Comparison of ENCODE assay signal across 7 cellular contexts in genomic region chr22:22593964-22594656, GRCh38. TPM values are rescaled to one million over a fixed set of nuclear protein-coding genes. Genes with fewer than 3 reads are reported as not detected.
DNase-seq lines count a peak whose midpoint lies in the region; ATAC-seq and TF ChIP-seq lines count a peak whose summit lies in the region.

No MANE protein-coding gene starts in this region.

- in situ Hi-C loops in G401 (cut with HindIII; ENCODE audit: low sequenced_read_pairs) (no loop called here), brain microvascular endothelial cell (cut with HindIII; ENCODE audit: low pct_ligation_motif_present, low sequenced_read_pairs) (no loop called here)

- H3K27me3 ChIP-seq in KMS-11 (ENCODE audit: insufficient read depth, low read depth) = no peaks in the 10 kb centered on the region
- peaks cover 50% of the 10 kb centered on the region for H3K27me3 ChIP-seq in brain microvascular endothelial cell (replicated peaks)
- H3K27me3 ChIP-seq in left lung = no peaks in the 10 kb centered on the region

- H3K9me3 ChIP-seq in left lung = no peaks in the 10 kb centered on the region

- peak overlapping the region; percentile 45; the same call in 1 of the 2 replicates for H2AFZ ChIP-seq in KMS-11 (ENCODE audit: low read depth)

- intact Hi-C loops in left lung (cut with DNase I) = no loop called here

- no peaks in the 10 kb centered on the region for H3K79me2 ChIP-seq in KMS-11 (ENCODE audit: insufficient read depth, low read depth)

- H3K4me3 ChIP-seq in KMS-11 (IDR thresholded peaks at IDR 0.05; ENCODE audit: insufficient read depth, low read depth, low read length) (no peak overlapping the region), brain microvascular endothelial cell (ENCODE audit: low read depth, low read length) (no peak overlapping the region), left lung (no peak overlapping the region)

- H3K36me3 ChIP-seq in KMS-11 (ENCODE audit: insufficient read depth) = no peaks in the 10 kb centered on the region
- H3K36me3 ChIP-seq in brain microvascular endothelial cell (replicated peaks) = no peaks in the 10 kb centered on the region
- H3K36me3 ChIP-seq in left lung = no peaks in the 10 kb centered on the region

- H3K27ac ChIP-seq in KMS-11 = no peak overlapping the region
- H3K27ac ChIP-seq in brain microvascular endothelial cell = no peak overlapping the region
- no peak overlapping the region for H3K27ac ChIP-seq in left lung

- no peak overlapping the region for H3K27ac Mint-ChIP-seq in T-helper 2 cell treated with Interferon-gamma antibody and Interleukin-4, amounts not matched to agents 5 μg/mL and 100 μg/mL, for 36 hours

- H3K4me1 ChIP-seq in KMS-11 (ENCODE audit: low read depth, poor library complexity, severe bottlenecking) (no peaks in the 10 kb centered on the region), left lung (no peaks in the 10 kb centered on the region)

- no peaks in the 10 kb centered on the region for H3K9me3 Mint-ChIP-seq in T-helper 2 cell treated with Interferon-gamma antibody and Interleukin-4, amounts not matched to agents 5 μg/mL and 100 μg/mL, for 36 hours

- H3K9ac ChIP-seq in KMS-11 = no peak overlapping the region

- H3K36me3 Mint-ChIP-seq in T-helper 2 cell treated with Interferon-gamma antibody and Interleukin-4, amounts not matched to agents 5 μg/mL and 100 μg/mL, for 36 hours (ENCODE audit: low read depth) = no peaks in the 10 kb centered on the region

- TF ChIP-seq CTCF in KMS-11 (conservative IDR thresholded peaks at IDR 0.05; ENCODE audit: low read depth, low read length) = peak; percentile 86
- peak; percentile 85 for TF ChIP-seq CTCF in brain microvascular endothelial cell (IDR thresholded peaks at IDR 0.05; ENCODE audit: low read depth, low read length, missing control alignments)
- TF ChIP-seq CTCF in left lung (IDR thresholded peaks at IDR 0.05) = peak; percentile 25 to 53

- H4K20me1 ChIP-seq in KMS-11 (ENCODE audit: insufficient read depth) = no peaks in the 10 kb centered on the region

- DNase-seq in G401 (ENCODE audit: low spot score) (peak; percentile 70), brain microvascular endothelial cell (peak; percentile 39), left lung (no peak)
- peak; percentile 47 for DNase-seq in T-helper 2 cell treated with Interferon-gamma antibody and Interleukin-4, amounts not matched to agents 5 μg/mL and 100 μg/mL, for 36 hours (ENCODE audit: low spot score)
- peak; percentile 43 for DNase-seq in stimulated activated CD8-positive, alpha-beta memory T cell treated with anti-CD3 and anti-CD28 coated beads, Interleukin-4, amount 100 ng/mL, for 24 hours (ENCODE audit: low read depth)

- H3K4me2 ChIP-seq in KMS-11 = no peak overlapping the region

- no peaks in the 10 kb centered on the region for H3K4me1 Mint-ChIP-seq in T-helper 2 cell treated with Interferon-gamma antibody and Interleukin-4, amounts not matched to agents 5 μg/mL and 100 μg/mL, for 36 hours (ENCODE audit: low read depth)

- no peaks in the 10 kb centered on the region for H3K27me3 Mint-ChIP-seq in T-helper 2 cell treated with Interferon-gamma antibody and Interleukin-4, amounts not matched to agents 5 μg/mL and 100 μg/mL, for 36 hours (ENCODE audit: low read depth)

- H3K4me3 Mint-ChIP-seq in T-helper 2 cell treated with Interferon-gamma antibody and Interleukin-4, amounts not matched to agents 5 μg/mL and 100 μg/mL, for 36 hours = no peak overlapping the region

- ATAC-seq in left lung = peak; percentile 79
- no peak for ATAC-seq in GM19455 (IDR thresholded peaks at IDR 0.05; ENCODE audit: unreplicated experiment)

RNA-seq across cellular contexts. Expression of gene PRAME, which starts 35.0 kb away (rescaled TPM):
- 2.6 and 11.8 TPM in 2 replicates for total RNA-seq in G401 (2014; rRNA removed; shearing (Covaris generic))
- total RNA-seq in left lung = not detected

RNA-seq across cellular contexts. Expression of gene GGTLC2, which starts 50.3 kb away (rescaled TPM):
- total RNA-seq in G401 (2014; rRNA removed; shearing (Covaris generic)) = not detected in 2 replicates
- under 1 TPM; 0.47 to 0.55 TPM for total RNA-seq in left lung

Comparison
In these comparisons a context has a peak if more than half of its experiments do, and no peak if none do; other contexts are left out.
1. DNase-seq: peak in G401 (single experiment), T-helper 2 cell treated with Interferon-gamma antibody and Interleukin-4, amounts not matched to agents 5 μg/mL and 100 μg/mL, for 36 hours (single experiment), brain microvascular endothelial cell (single experiment) and stimulated activated CD8-positive, alpha-beta memory T cell treated with anti-CD3 and anti-CD28 coated beads, Interleukin-4, amount 100 ng/mL, for 24 hours (single experiment); none in left lung (0 of 2).
2. Peak in every context shown above with its lines, with median percentiles within 50 percentile points of each other: CTCF ChIP-seq.